23 cellular contexts compared by ENCODE assay signal in genomic region chr20:4174909-4175308, GRCh38.
"Had no signal": no experiment of that assay in that cellular context is flagged by ENCODE, and none has a peak within 500 bp of the region (broad histone marks: within the 10 kb centered on the region; RNA-seq: fewer than 3 reads in every experiment).

No MANE protein-coding gene starts in this region.

- H3K36me3 ChIP-seq: lower lobe of right lung, neutrophil had no signal

- DNase-seq: cortex of kidney; dorsolateral prefrontal cortex; effector CD8-positive, alpha-beta T cell; foreskin melanocyte; heart left ventricle; hypothalamus; islet precursor cell; left ventricle myocardium inferior; lower lobe of right lung; naive B cell; sigmoid colon; stimulated activated CD4-positive, alpha-beta T cell treated with anti-CD3 and anti-CD28 coated beads, Interleukin-2, amount 100 ng/mL, for 24 hours; stimulated activated CD4-positive, alpha-beta T cell treated with anti-CD3 and anti-CD28 coated beads, Interleukin-4, amount 100 ng/mL, for 4 hours; stimulated activated naive CD4-positive, alpha-beta T cell; stomach; substantia nigra; trophoblast cell had no signal

- H3K36me3 Mint-ChIP-seq: naive B cell had no signal

- ATAC-seq: heart left ventricle, lower lobe of right lung had no signal

- H3K9me3 ChIP-seq: lower lobe of right lung, neutrophil, sigmoid colon, thoracic aorta had no signal

- H3K27ac Mint-ChIP-seq: memory B cell, mesothelial cell of epicardium, nephron had no signal

- H3K27ac ChIP-seq: dorsolateral prefrontal cortex, heart left ventricle, left ventricle myocardium inferior, lower lobe of right lung, neutrophil, sigmoid colon, skin epidermis, stomach, thoracic aorta had no signal

- H3K4me3 ChIP-seq: dorsolateral prefrontal cortex, heart left ventricle, left ventricle myocardium inferior, lower lobe of right lung, sigmoid colon, skin epidermis, stomach, thoracic aorta had no signal

- H3K4me3 Mint-ChIP-seq: memory B cell, mesothelial cell of epicardium, nephron had no signal

- H3K27me3 ChIP-seq: dorsolateral prefrontal cortex, heart left ventricle, sigmoid colon, stomach had no signal
